1 cellular context compared by ENCODE assay signal in genomic region chr2:231050018-231050901, GRCh38.
TF ChIP-seq lines count a peak whose summit lies in the region.

No MANE protein-coding gene starts in this region.

TF ChIP-seq in HepG2, 621 proteins besides CTCF, POLR2A, EP300 and RAD21 (continued from another document and continues in another):
- no peak for TF ChIP-seq ZNF577 (CRISPR knock-in tag; IDR thresholded peaks at IDR 0.05; ENCODE audit: borderline replicate concordance, low read depth)
- TF ChIP-seq GATAD2A (CRISPR knock-in tag; IDR thresholded peaks at IDR 0.05), result peak; percentile 100
- peak; percentile 99 for TF ChIP-seq ZSCAN9 (CRISPR knock-in tag; IDR thresholded peaks at IDR 0.05; ENCODE audit: borderline replicate concordance)
- peak; percentile 85 for TF ChIP-seq ZFX (CRISPR knock-in tag; IDR thresholded peaks at IDR 0.05; ENCODE audit: low read depth)
- peak; percentile 52; the same call in 1 of the 2 replicates for TF ChIP-seq ZNF552 (CRISPR knock-in tag; IDR thresholded peaks at IDR 0.05; ENCODE audit: borderline replicate concordance)
- TF ChIP-seq TEAD2 (CRISPR knock-in tag; IDR thresholded peaks at IDR 0.05), result peak; percentile 74; the same call in 1 of the 2 replicates
- TF ChIP-seq ZNF660 (CRISPR knock-in tag; IDR thresholded peaks at IDR 0.05; ENCODE audit: borderline replicate concordance, low read depth), result no peak
- peak; percentile 65; the same call in 1 of the 2 replicates for TF ChIP-seq ZNF17 (CRISPR knock-in tag; IDR thresholded peaks at IDR 0.05)
- TF ChIP-seq HES4 (CRISPR knock-in tag; IDR thresholded peaks at IDR 0.05; ENCODE audit: borderline replicate concordance), result no peak
- TF ChIP-seq FOXC1 (CRISPR knock-in tag; IDR thresholded peaks at IDR 0.05; ENCODE audit: borderline replicate concordance), result peak; percentile 85
- TF ChIP-seq, protein P1, sequence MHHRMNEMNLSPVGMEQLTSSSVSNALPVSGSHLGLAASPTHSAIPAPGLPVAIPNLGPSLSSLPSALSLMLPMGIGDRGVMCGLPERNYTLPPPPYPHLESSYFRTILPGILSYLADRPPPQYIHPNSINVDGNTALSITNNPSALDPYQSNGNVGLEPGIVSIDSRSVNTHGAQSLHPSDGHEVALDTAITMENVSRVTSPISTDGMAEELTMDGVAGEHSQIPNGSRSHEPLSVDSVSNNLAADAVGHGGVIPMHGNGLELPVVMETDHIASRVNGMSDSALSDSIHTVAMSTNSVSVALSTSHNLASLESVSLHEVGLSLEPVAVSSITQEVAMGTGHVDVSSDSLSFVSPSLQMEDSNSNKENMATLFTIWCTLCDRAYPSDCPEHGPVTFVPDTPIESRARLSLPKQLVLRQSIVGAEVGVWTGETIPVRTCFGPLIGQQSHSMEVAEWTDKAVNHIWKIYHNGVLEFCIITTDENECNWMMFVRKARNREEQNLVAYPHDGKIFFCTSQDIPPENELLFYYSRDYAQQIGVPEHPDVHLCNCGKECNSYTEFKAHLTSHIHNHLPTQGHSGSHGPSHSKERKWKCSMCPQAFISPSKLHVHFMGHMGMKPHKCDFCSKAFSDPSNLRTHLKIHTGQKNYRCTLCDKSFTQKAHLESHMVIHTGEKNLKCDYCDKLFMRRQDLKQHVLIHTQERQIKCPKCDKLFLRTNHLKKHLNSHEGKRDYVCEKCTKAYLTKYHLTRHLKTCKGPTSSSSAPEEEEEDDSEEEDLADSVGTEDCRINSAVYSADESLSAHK (CRISPR knock-in tag; IDR thresholded peaks at IDR 0.05; ENCODE audit: borderline replicate concordance), result no peak
- TF ChIP-seq DPF2 (CRISPR knock-in tag; IDR thresholded peaks at IDR 0.05; ENCODE audit: borderline replicate concordance, low read depth), result peak; percentile 99
- peak; percentile 84 for TF ChIP-seq ARID3A (IDR thresholded peaks at IDR 0.05; ENCODE audit: low read depth, low read length)
- no peak for TF ChIP-seq ZNF282 (IDR thresholded peaks at IDR 0.05; ENCODE audit: partially characterized antibody)
- no peak for TF ChIP-seq HNRNPH1 (optimal IDR thresholded peaks at IDR 0.05; ENCODE audit: low read depth, low read length)
- TF ChIP-seq BORCS8-MEF2B (CRISPR knock-in tag; IDR thresholded peaks at IDR 0.05), result peak; percentile 98
- TF ChIP-seq PHF8 (CRISPR knock-in tag; IDR thresholded peaks at IDR 0.05), result peak; percentile 68
- TF ChIP-seq TOE1 (CRISPR knock-in tag; IDR thresholded peaks at IDR 0.05), result peak; percentile 96
- no peak for TF ChIP-seq ZNF850 (CRISPR knock-in tag; conservative IDR thresholded peaks at IDR 0.05)
- TF ChIP-seq JARID2 (CRISPR knock-in tag; IDR thresholded peaks at IDR 0.05; ENCODE audit: insufficient replicate concordance), result no peak
- TF ChIP-seq, protein P2, sequence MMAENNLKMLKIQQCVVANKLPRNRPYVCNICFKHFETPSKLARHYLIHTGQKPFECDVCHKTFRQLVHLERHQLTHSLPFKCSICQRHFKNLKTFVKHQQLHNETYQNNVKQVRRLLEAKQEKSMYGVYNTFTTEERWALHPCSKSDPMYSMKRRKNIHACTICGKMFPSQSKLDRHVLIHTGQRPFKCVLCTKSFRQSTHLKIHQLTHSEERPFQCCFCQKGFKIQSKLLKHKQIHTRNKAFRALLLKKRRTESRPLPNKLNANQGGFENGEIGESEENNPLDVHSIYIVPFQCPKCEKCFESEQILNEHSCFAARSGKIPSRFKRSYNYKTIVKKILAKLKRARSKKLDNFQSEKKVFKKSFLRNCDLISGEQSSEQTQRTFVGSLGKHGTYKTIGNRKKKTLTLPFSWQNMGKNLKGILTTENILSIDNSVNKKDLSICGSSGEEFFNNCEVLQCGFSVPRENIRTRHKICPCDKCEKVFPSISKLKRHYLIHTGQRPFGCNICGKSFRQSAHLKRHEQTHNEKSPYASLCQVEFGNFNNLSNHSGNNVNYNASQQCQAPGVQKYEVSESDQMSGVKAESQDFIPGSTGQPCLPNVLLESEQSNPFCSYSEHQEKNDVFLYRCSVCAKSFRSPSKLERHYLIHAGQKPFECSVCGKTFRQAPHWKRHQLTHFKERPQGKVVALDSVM (CRISPR knock-in tag; IDR thresholded peaks at IDR 0.05), result peak; percentile 91
- no peak for TF ChIP-seq SRSF9 (IDR thresholded peaks at IDR 0.05; ENCODE audit: borderline replicate concordance, insufficient read depth, low read depth, low read length, poor library complexity, severe bottlenecking)
- TF ChIP-seq, protein P3, sequence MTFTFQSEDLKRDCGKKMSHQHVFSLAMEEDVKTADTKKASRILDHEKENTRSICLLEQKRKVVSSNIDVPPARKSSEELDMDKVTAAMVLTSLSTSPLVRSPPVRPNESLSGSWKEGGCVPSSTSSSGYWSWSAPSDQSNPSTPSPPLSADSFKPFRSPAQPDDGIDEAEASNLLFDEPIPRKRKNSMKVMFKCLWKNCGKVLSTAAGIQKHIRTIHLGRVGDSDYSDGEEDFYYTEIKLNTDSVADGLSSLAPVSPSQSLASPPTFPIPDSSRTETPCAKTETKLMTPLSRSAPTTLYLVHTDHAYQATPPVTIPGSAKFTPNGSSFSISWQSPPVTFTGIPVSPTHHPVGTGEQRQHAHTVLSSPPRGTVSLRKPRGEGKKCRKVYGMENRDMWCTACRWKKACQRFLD (CRISPR knock-in tag; IDR thresholded peaks at IDR 0.05; ENCODE audit: borderline replicate concordance), result no peak; the same call in 1 of the 2 replicates
- no peak; the same call in 1 of the 2 replicates for TF ChIP-seq MZF1 (CRISPR knock-in tag; IDR thresholded peaks at IDR 0.05; ENCODE audit: borderline replicate concordance)
- TF ChIP-seq HNRNPL (IDR thresholded peaks at IDR 0.05; ENCODE audit: low read depth, low read length), result peak; percentile 77
- peak; percentile 99 for TF ChIP-seq ARID5B (CRISPR knock-in tag; IDR thresholded peaks at IDR 0.05)
- no peak; the same call in 1 of the 2 replicates for TF ChIP-seq ZBTB21 (CRISPR knock-in tag; IDR thresholded peaks at IDR 0.05)
- TF ChIP-seq HOXA3 (CRISPR knock-in tag; IDR thresholded peaks at IDR 0.05), result peak; percentile 96
- TF ChIP-seq KLF11 (CRISPR knock-in tag; IDR thresholded peaks at IDR 0.05), result peak; percentile 97
- no peak for TF ChIP-seq ZNF790 (CRISPR knock-in tag; IDR thresholded peaks at IDR 0.05; ENCODE audit: borderline replicate concordance)
- TF ChIP-seq, protein P4, sequence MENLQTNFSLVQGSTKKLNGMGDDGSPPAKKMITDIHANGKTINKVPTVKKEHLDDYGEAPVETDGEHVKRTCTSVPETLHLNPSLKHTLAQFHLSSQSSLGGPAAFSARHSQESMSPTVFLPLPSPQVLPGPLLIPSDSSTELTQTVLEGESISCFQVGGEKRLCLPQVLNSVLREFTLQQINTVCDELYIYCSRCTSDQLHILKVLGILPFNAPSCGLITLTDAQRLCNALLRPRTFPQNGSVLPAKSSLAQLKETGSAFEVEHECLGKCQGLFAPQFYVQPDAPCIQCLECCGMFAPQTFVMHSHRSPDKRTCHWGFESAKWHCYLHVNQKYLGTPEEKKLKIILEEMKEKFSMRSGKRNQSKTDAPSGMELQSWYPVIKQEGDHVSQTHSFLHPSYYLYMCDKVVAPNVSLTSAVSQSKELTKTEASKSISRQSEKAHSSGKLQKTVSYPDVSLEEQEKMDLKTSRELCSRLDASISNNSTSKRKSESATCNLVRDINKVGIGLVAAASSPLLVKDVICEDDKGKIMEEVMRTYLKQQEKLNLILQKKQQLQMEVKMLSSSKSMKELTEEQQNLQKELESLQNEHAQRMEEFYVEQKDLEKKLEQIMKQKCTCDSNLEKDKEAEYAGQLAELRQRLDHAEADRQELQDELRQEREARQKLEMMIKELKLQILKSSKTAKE (CRISPR knock-in tag; IDR thresholded peaks at IDR 0.05; ENCODE audit: borderline replicate concordance), result peak; percentile 98
- no peak; the same call in 1 of the 2 replicates for TF ChIP-seq ZNF343 (CRISPR knock-in tag; IDR thresholded peaks at IDR 0.05)
- TF ChIP-seq, protein P5, sequence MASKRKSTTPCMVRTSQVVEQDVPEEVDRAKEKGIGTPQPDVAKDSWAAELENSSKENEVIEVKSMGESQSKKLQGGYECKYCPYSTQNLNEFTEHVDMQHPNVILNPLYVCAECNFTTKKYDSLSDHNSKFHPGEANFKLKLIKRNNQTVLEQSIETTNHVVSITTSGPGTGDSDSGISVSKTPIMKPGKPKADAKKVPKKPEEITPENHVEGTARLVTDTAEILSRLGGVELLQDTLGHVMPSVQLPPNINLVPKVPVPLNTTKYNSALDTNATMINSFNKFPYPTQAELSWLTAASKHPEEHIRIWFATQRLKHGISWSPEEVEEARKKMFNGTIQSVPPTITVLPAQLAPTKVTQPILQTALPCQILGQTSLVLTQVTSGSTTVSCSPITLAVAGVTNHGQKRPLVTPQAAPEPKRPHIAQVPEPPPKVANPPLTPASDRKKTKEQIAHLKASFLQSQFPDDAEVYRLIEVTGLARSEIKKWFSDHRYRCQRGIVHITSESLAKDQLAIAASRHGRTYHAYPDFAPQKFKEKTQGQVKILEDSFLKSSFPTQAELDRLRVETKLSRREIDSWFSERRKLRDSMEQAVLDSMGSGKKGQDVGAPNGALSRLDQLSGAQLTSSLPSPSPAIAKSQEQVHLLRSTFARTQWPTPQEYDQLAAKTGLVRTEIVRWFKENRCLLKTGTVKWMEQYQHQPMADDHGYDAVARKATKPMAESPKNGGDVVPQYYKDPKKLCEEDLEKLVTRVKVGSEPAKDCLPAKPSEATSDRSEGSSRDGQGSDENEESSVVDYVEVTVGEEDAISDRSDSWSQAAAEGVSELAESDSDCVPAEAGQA (IDR thresholded peaks at IDR 0.05; ENCODE audit: low read depth), result peak; percentile 79
- TF ChIP-seq, protein P5 (CRISPR knock-in tag; IDR thresholded peaks at IDR 0.05; ENCODE audit: borderline replicate concordance), result peak; percentile 95; the same call in 1 of the 2 replicates
- TF ChIP-seq, protein P6, sequence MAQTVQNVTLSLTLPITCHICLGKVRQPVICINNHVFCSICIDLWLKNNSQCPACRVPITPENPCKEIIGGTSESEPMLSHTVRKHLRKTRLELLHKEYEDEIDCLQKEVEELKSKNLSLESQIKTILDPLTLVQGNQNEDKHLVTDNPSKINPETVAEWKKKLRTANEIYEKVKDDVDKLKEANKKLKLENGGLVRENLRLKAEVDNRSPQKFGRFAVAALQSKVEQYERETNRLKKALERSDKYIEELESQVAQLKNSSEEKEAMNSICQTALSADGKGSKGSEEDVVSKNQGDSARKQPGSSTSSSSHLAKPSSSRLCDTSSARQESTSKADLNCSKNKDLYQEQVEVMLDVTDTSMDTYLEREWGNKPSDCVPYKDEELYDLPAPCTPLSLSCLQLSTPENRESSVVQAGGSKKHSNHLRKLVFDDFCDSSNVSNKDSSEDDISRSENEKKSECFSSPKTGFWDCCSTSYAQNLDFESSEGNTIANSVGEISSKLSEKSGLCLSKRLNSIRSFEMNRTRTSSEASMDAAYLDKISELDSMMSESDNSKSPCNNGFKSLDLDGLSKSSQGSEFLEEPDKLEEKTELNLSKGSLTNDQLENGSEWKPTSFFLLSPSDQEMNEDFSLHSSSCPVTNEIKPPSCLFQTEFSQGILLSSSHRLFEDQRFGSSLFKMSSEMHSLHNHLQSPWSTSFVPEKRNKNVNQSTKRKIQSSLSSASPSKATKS (CRISPR knock-in tag; IDR thresholded peaks at IDR 0.05), result peak; percentile 98
- TF ChIP-seq POLR2G (IDR thresholded peaks at IDR 0.05; ENCODE audit: low read depth, low read length), result peak; percentile 99
- TF ChIP-seq ZNF260 (CRISPR knock-in tag; IDR thresholded peaks at IDR 0.05; ENCODE audit: borderline replicate concordance, low read depth), result no peak
- no peak for TF ChIP-seq KLF13 (CRISPR knock-in tag; IDR thresholded peaks at IDR 0.05)
